Comparison of ENCODE assay signal across 23 cellular contexts in genomic region chr14:51478241-51478640, GRCh38.
A peak's percentile ranks its signal among the peaks of the same experiment; 100 is the strongest.
DNase-seq lines count a peak whose midpoint lies in the region; TF ChIP-seq lines count a peak whose summit lies in the region.
"Had no signal": no experiment of that assay in that cellular context is flagged by ENCODE, and none has a peak within 500 bp of the region (broad histone marks: within the 10 kb centered on the region; RNA-seq: fewer than 3 reads in every experiment).

No MANE protein-coding gene starts in this region.

- H3K79me2 ChIP-seq in GM23248 (ENCODE audit: insufficient read depth) = no peaks in the 10 kb centered on the region

- H3K4me1 ChIP-seq in GM23248 (ENCODE audit: insufficient read depth) (peaks cover 36% of the 10 kb centered on the region), colonic mucosa (no peaks in the 10 kb centered on the region), testis (peaks cover 10% of the 10 kb centered on the region)

- H3K27me3 ChIP-seq in GM23248 (replicated peaks; ENCODE audit: insufficient read depth) = no peaks in the 10 kb centered on the region
- no peaks in the 10 kb centered on the region for H3K27me3 ChIP-seq in colonic mucosa
- H3K27me3 ChIP-seq in testis = no peaks in the 10 kb centered on the region

- H3K36me3 ChIP-seq in GM23248 (ENCODE audit: low read depth) = no peaks in the 10 kb centered on the region
- H3K36me3 ChIP-seq in colonic mucosa = no peaks in the 10 kb centered on the region
- H3K36me3 ChIP-seq in testis (ENCODE audit: low read depth, missing control alignments) = no peaks in the 10 kb centered on the region

- intact Hi-C loops in colonic mucosa (cut with DNase I) = no loop called here
- intact Hi-C loops in testis (cut with DNase I; ENCODE audit: low total_unique reads) = no loop called here

- peak overlapping the region; percentile 9; the same call in 1 of the 2 replicates for H3K9ac ChIP-seq in GM23248
- no peak overlapping the region for H3K9ac ChIP-seq in colonic mucosa (ENCODE audit: low read depth in 2 of 2, low read length in 2 of 2)
- H3K9ac ChIP-seq: KMS-11 had no signal

- peak overlapping the region; percentile 42 for H3K4me2 ChIP-seq in GM23248 (ENCODE audit: unreplicated experiment)
- H3K4me2 ChIP-seq: A549, GM23338, KMS-11 had no signal

- in situ Hi-C loops in GM23248 (cut with MboI) = no loop called here

- TF ChIP-seq CTCF in AG10803 (conservative IDR thresholded peaks at IDR 0.05; ENCODE audit: low read length) = no peak
- no peak for TF ChIP-seq CTCF in colonic mucosa (IDR thresholded peaks at IDR 0.05)
- no peak for TF ChIP-seq CTCF in testis (IDR thresholded peaks at IDR 0.05)

- peaks cover 32% of the 10 kb centered on the region for H3F3A ChIP-seq in GM23248 (ENCODE audit: insufficient read depth)

- WGBS in GM23248 (ENCODE audit: low coverage in 1 of 2, low lambda C conversion rate in 2 of 2, missing lambda C conversion rate in 2 of 2), 2 experiments = 13% methylated on average over 4 of the region's 4 CpGs
- 61 to 69% methylated on average over 4 of the region's 4 CpGs for WGBS in testis, 2 donors

- peak; percentile 94 for DNase-seq in AG10803 (ENCODE audit: low read depth)
- DNase-seq in GM23248 = peak; percentile 63
- DNase-seq in fibroblast of gingiva (ENCODE audit: low read depth) = peak; percentile 46
- peak; percentile 36 for DNase-seq in hepatic stellate cell (ENCODE audit: low spot score)
- DNase-seq in colonic mucosa = no peak
- DNase-seq in NCI-H2081 treated with DMSO at 0.1 percent for 48 hours (lab: John Stamatoyannopoulos, UW) = no peak
- DNase-seq in testis = no peak
- DNase-seq: Calu3, DMS79 treated with DMSO at 0.1 percent for 48 hours, HCEC 1CT, MM.1S, NCI-H1048, NCI-H1417, NCI-H1694, NCI-H2029 treated with DMSO at 0.1 percent for 48 hours, NCI-H2227 treated with DMSO at 0.1 percent for 48 hours, NCI-H526 treated with DMSO at 0.1 percent for 48 hours, SHP77 treated with DMSO at 0.1 percent for 48 hours, SW 1271 had no signal

- H3K4me3 ChIP-seq in AG10803 (ENCODE audit: low read length) (no peak overlapping the region), GM23248 (peak overlapping the region; percentile 17; the same call in 1 of the 2 replicates), colonic mucosa (no peak overlapping the region), testis (no peak overlapping the region)
- H3K4me3 ChIP-seq: A549, GM23338 had no signal

- no peak overlapping the region; the same call in 1 of the 2 replicates for H2AFZ ChIP-seq in GM23248
- H2AFZ ChIP-seq: GM23338 had no signal

- H3K9me3 ChIP-seq in GM23248 (ENCODE audit: low read depth) (no peaks in the 10 kb centered on the region), colonic mucosa (no peaks in the 10 kb centered on the region), testis (no peaks in the 10 kb centered on the region)
- H3K9me3 ChIP-seq: A549 had no signal

- no peak for TF ChIP-seq POLR2A in testis (IDR thresholded peaks at IDR 0.05)

- no peaks in the 10 kb centered on the region for H3K9me2 ChIP-seq in GM23248 (ENCODE audit: insufficient read depth)

- H4K20me1 ChIP-seq in GM23248 (ENCODE audit: insufficient read depth) = no peaks in the 10 kb centered on the region

- peak overlapping the region; percentile 40 for H3K27ac ChIP-seq in GM23248
- no peak overlapping the region for H3K27ac ChIP-seq in colonic mucosa
- H3K27ac ChIP-seq in testis = no peak overlapping the region
- H3K27ac ChIP-seq: A549, KMS-11, RWPE1 had no signal

Comparison
In these comparisons a context has a peak if more than half of its experiments do, and no peak if none do; other contexts are left out.
1. DNase-seq: peak in AG10803 (single experiment), GM23248 (single experiment), fibroblast of gingiva (single experiment) and hepatic stellate cell (single experiment); none in colonic mucosa (single experiment), NCI-H2081 treated with DMSO at 0.1 percent for 48 hours (single experiment) and testis (single experiment).